20 cellular contexts compared by ENCODE assay signal in the genomic region with DNA sequence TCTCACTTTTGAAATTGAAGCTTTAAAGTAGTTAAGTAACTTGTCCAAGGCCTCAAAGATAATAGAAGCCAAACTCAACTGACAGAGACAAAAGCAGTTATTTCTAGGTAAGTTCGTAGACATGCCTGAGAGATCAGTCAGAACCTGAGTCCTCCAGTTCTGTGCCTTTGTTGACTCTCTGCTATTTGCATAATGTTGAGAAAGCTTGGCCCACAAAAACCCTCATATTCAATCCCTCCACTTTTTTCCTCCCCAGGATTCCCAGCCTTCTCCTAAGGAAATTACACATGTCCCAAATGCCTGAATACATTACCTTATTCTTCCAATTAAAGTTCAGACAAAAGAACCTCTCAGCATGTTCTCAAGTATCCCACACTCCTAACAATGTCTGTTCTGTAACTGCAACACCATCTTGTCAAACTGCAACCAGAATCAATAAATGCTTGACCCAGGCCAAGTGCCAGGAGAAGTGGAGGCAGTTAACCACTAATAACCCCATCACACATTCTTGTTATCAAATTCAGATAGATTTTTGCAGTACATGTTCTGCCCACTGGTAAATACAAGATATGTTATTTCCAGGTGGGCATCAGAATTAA.
A peak's percentile ranks its signal among the peaks of the same experiment; 100 is the strongest.
DNase-seq lines count a peak whose midpoint lies in the region; ATAC-seq and TF ChIP-seq lines count a peak whose summit lies in the region.
"Had no signal": no experiment of that assay in that cellular context is flagged by ENCODE, and none has a peak within 500 bp of the region (broad histone marks: within the 10 kb centered on the region; RNA-seq: fewer than 3 reads in every experiment).

No MANE protein-coding gene starts in this region.

- 68% methylated on average over 1 of the region's 1 CpG for WGBS in HUES64

- DNase-seq in WTC11 (ENCODE audit: low spot score) (no peak), iPS DF 19.7 (ENCODE audit: low read depth, low spot score) (peak; percentile 28), progenitor cell of endocrine pancreas (ENCODE audit: low spot score, unreplicated experiment) (no peak), NCI-H1417 treated with DMSO at 0.1 percent for 48 hours (lab: John Stamatoyannopoulos, UW) (no peak), dorsolateral prefrontal cortex (no peak)
- no peak for DNase-seq in stimulated activated CD4-positive, alpha-beta T cell treated with anti-CD3 and anti-CD28 coated beads, Interleukin-15, amount 100 ng/mL, for 24 hours
- DNase-seq: ACHN, C1 segment of cervical spinal cord, DMS79 treated with DMSO at 0.1 percent for 48 hours, HCEC 1CT, NCI-H1092 treated with DMSO at 0.1 percent for 48 hours, NCI-H2081 treated with DMSO at 0.1 percent for 48 hours, NCI-H510A, NCI-H82, PC-3, RPMI8226, SJCRH30, SW 1271 had no signal

- intact Hi-C loops in dorsolateral prefrontal cortex (cut with DNase I): no loop called here

- POLR2A ChIA-PET in WTC11 (lab: Charles Lee): no interaction called here

- H3K9me3 Mint-ChIP-seq in WTC11: peaks cover 11% of the 10 kb centered on the region
- peaks cover 8% of the 10 kb centered on the region for H3K9me3 Mint-ChIP-seq in progenitor cell of endocrine pancreas (ENCODE audit: low read depth)

- H3K4me3 ChIP-seq in HUES64 (ENCODE audit: low read length) (no peak overlapping the region), dorsolateral prefrontal cortex (no peak overlapping the region)
- H3K4me3 ChIP-seq: SJCRH30 had no signal

- H3K27ac Mint-ChIP-seq in WTC11 (peak overlapping the region; percentile 26), progenitor cell of endocrine pancreas (peak overlapping the region; percentile 96)

- H3K4me1 Mint-ChIP-seq in WTC11 (peaks cover 23% of the 10 kb centered on the region), progenitor cell of endocrine pancreas (ENCODE audit: low read depth) (peaks cover 33% of the 10 kb centered on the region)

- ATAC-seq in WTC11 (peak; percentile 61), GM21737 (IDR thresholded peaks at IDR 0.05; ENCODE audit: unreplicated experiment) (no peak)
- ATAC-seq: PC-3 had no signal

- H3K27me3 ChIP-seq in HUES64 (ENCODE audit: insufficient read depth, low read length) (no peaks in the 10 kb centered on the region), dorsolateral prefrontal cortex (peaks cover 0 to 2% (median 0%) of the 10 kb centered on the region in 45 donors)
- H3K27me3 ChIP-seq: SJCRH30 had no signal

- TF ChIP-seq CTCF in WTC11 (IDR thresholded peaks at IDR 0.05): no peak
- no peak for TF ChIP-seq CTCF in progenitor cell of endocrine pancreas (IDR thresholded peaks at IDR 0.05; ENCODE audit: unreplicated experiment)
- TF ChIP-seq CTCF in dorsolateral prefrontal cortex (IDR thresholded peaks at IDR 0.05 in 54 of 56, conservative IDR thresholded peaks at IDR 0.05 in 2 of 56; ENCODE audit: low read depth in 1 of 56, partially characterized antibody in 56 of 56): no peak

- peak overlapping the region; percentile 15; the same call in 1 of the 2 replicates for H3K27ac ChIP-seq in HUES64 (ENCODE audit: low read depth, low read length)
- no peak overlapping the region for H3K27ac ChIP-seq in dorsolateral prefrontal cortex
- H3K27ac ChIP-seq: SJCRH30 had no signal

- no peak overlapping the region; the same call in 1 of the 2 replicates for H3K9ac ChIP-seq in HUES64 (ENCODE audit: low read depth, low read length)

- no peaks in the 10 kb centered on the region for H3K36me3 ChIP-seq in HUES64 (ENCODE audit: insufficient read depth, low read length)
- H3K36me3 ChIP-seq: SJCRH30 had no signal

- CTCF ChIA-PET in WTC11 (lab: Charles Lee): interaction anchor here (0.6 kb wide), 1 partner anchor 841 kb away, joined by 3 read pairs; no protein-coding TSS in a partner anchor

- no peak overlapping the region for H3K4me3 Mint-ChIP-seq in WTC11
- H3K4me3 Mint-ChIP-seq in progenitor cell of endocrine pancreas (ENCODE audit: low read depth): peak overlapping the region; percentile 41

- peaks cover 21% of the 10 kb centered on the region for H3K4me1 ChIP-seq in HUES64 (ENCODE audit: insufficient read depth, low read length)
- H3K4me1 ChIP-seq: SJCRH30 had no signal

- H3K27me3 Mint-ChIP-seq in WTC11 (ENCODE audit: low read depth): no peaks in the 10 kb centered on the region
- no peaks in the 10 kb centered on the region for H3K27me3 Mint-ChIP-seq in progenitor cell of endocrine pancreas

- H3K36me3 Mint-ChIP-seq in WTC11: no peaks in the 10 kb centered on the region; the same call in 1 of the 2 replicates
- no peaks in the 10 kb centered on the region for H3K36me3 Mint-ChIP-seq in progenitor cell of endocrine pancreas (ENCODE audit: insufficient read depth)

- no peaks in the 10 kb centered on the region for H3K9me3 ChIP-seq in HUES64 (ENCODE audit: insufficient read depth, low read depth, low read length)
- H3K9me3 ChIP-seq: SJCRH30 had no signal

TF ChIP-seq in WTC11, 78 proteins besides CTCF, POLR2A, EP300 and RAD21:
- TF ChIP-seq, protein P1, sequence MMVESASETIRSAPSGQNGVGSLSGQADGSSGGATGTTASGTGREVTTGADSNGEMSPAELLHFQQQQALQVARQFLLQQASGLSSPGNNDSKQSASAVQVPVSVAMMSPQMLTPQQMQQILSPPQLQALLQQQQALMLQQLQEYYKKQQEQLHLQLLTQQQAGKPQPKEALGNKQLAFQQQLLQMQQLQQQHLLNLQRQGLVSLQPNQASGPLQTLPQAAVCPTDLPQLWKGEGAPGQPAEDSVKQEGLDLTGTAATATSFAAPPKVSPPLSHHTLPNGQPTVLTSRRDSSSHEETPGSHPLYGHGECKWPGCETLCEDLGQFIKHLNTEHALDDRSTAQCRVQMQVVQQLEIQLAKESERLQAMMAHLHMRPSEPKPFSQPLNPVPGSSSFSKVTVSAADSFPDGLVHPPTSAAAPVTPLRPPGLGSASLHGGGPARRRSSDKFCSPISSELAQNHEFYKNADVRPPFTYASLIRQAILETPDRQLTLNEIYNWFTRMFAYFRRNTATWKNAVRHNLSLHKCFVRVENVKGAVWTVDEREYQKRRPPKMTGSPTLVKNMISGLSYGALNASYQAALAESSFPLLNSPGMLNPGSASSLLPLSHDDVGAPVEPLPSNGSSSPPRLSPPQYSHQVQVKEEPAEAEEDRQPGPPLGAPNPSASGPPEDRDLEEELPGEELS (CRISPR knock-in tag; IDR thresholded peaks at IDR 0.05): no peak
- TF ChIP-seq ZNF121 (CRISPR knock-in tag; IDR thresholded peaks at IDR 0.05) (no peak), NR3C1 (CRISPR knock-in tag; conservative IDR thresholded peaks at IDR 0.05; ENCODE audit: low read depth) (no peak), OVOL2 (CRISPR knock-in tag; IDR thresholded peaks at IDR 0.05; ENCODE audit: borderline replicate concordance) (no peak), MYBL2 (CRISPR knock-in tag; IDR thresholded peaks at IDR 0.05) (no peak), ZNF138 (CRISPR knock-in tag; conservative IDR thresholded peaks at IDR 0.05) (no peak)
- TF ChIP-seq, protein P2, sequence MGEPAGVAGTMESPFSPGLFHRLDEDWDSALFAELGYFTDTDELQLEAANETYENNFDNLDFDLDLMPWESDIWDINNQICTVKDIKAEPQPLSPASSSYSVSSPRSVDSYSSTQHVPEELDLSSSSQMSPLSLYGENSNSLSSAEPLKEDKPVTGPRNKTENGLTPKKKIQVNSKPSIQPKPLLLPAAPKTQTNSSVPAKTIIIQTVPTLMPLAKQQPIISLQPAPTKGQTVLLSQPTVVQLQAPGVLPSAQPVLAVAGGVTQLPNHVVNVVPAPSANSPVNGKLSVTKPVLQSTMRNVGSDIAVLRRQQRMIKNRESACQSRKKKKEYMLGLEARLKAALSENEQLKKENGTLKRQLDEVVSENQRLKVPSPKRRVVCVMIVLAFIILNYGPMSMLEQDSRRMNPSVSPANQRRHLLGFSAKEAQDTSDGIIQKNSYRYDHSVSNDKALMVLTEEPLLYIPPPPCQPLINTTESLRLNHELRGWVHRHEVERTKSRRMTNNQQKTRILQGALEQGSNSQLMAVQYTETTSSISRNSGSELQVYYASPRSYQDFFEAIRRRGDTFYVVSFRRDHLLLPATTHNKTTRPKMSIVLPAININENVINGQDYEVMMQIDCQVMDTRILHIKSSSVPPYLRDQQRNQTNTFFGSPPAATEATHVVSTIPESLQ (CRISPR knock-in tag; IDR thresholded peaks at IDR 0.05): no peak
